ENCODE assay signal across 18 cellular contexts in the genomic region with DNA sequence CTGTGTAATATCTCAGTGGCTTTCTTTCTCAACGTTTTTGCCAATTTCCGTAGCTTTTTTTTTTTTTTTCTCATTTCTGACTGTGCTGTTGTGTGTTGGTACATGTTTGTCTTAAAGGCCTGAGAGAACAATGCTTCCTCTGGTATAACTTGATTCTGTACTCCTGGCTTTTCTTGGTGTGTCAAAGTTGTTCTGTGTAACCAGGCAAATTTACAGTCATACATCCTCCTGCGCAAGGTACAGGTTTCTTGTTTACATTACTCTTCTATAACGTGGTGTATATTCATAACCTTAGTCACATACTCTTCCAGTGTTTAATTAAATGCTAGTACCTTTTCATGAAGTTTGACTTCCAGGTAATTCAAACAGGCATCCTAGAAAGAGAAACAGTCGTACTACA. TPM values are rescaled to one million over a fixed set of nuclear protein-coding genes. Genes with fewer than 3 reads are reported as not detected.
DNase-seq lines count a peak whose midpoint lies in the region; ATAC-seq, FAIRE-seq and TF ChIP-seq lines count a peak whose summit lies in the region.
"Had no signal": no experiment of that assay in that cellular context is flagged by ENCODE, and none has a peak within 500 bp of the region (broad histone marks: within the 10 kb centered on the region; RNA-seq: fewer than 3 reads in every experiment).

No MANE protein-coding gene starts in this region.

- no peak for ATAC-seq in stimulated activated memory B cell treated with anti-CD40 and anti-IgM and Interleukin-4, amounts not matched to agents 10 μg/mL and 1 μg/mL and 100 μg/mL, for 72 hours
- ATAC-seq: natural killer cell had no signal

- no peaks in the 10 kb centered on the region for H3K9me3 ChIP-seq in Caco-2
- no peaks in the 10 kb centered on the region for H3K9me3 ChIP-seq in CD8-positive, alpha-beta memory T cell (ENCODE audit: low read length)

- no peaks in the 10 kb centered on the region for H3K27me3 Mint-ChIP-seq in Caco-2 (ENCODE audit: insufficient read depth, unreplicated experiment)
- H3K27me3 Mint-ChIP-seq in mesothelial cell of epicardium (ENCODE audit: low read depth) = no peaks in the 10 kb centered on the region
- no peaks in the 10 kb centered on the region for H3K27me3 Mint-ChIP-seq in stimulated activated memory B cell treated with anti-CD40 and anti-IgM and Interleukin-4, amounts not matched to agents 10 μg/mL and 1 μg/mL and 100 μg/mL, for 72 hours
- H3K27me3 Mint-ChIP-seq in CD8-positive, alpha-beta memory T cell = peaks cover 0 to 3% of the 10 kb centered on the region in 2 donors

- H3K9me3 Mint-ChIP-seq in Caco-2 (ENCODE audit: unreplicated experiment) (no peaks in the 10 kb centered on the region), mesothelial cell of epicardium (no peaks in the 10 kb centered on the region)
- H3K9me3 Mint-ChIP-seq in stimulated activated memory B cell treated with anti-CD40 and anti-IgM and Interleukin-4, amounts not matched to agents 10 μg/mL and 1 μg/mL and 100 μg/mL, for 72 hours = no peaks in the 10 kb centered on the region
- H3K9me3 Mint-ChIP-seq in CD8-positive, alpha-beta memory T cell = no peaks in the 10 kb centered on the region
- H3K9me3 Mint-ChIP-seq: natural killer cell had no signal

- H3K4me1 ChIP-seq in Caco-2 = peaks cover 37% of the 10 kb centered on the region
- no peaks in the 10 kb centered on the region for H3K4me1 ChIP-seq in CD8-positive, alpha-beta memory T cell (ENCODE audit: insufficient read depth, low read length)

- H3K4me3 Mint-ChIP-seq in Caco-2 (ENCODE audit: unreplicated experiment) (no peak overlapping the region), mesothelial cell of epicardium (no peak overlapping the region)
- no peak overlapping the region for H3K4me3 Mint-ChIP-seq in stimulated activated memory B cell treated with anti-CD40 and anti-IgM and Interleukin-4, amounts not matched to agents 10 μg/mL and 1 μg/mL and 100 μg/mL, for 72 hours
- H3K4me3 Mint-ChIP-seq in CD8-positive, alpha-beta memory T cell = no peak overlapping the region
- H3K4me3 Mint-ChIP-seq: natural killer cell had no signal

- no peak for FAIRE-seq in bronchial epithelial cell (lab: Jason Lieb, UNC)

- H3K4me3 ChIP-seq in Caco-2 (ENCODE audit: low read depth, low read length) = no peak overlapping the region
- H3K4me3 ChIP-seq in LNCaP clone FGC (ENCODE audit: low read depth, low read length) = no peak overlapping the region
- no peak overlapping the region for H3K4me3 ChIP-seq in bronchial epithelial cell (ENCODE audit: low read depth, low read length)
- no peak overlapping the region for H3K4me3 ChIP-seq in CD8-positive, alpha-beta memory T cell (ENCODE audit: low read length)
- H3K4me3 ChIP-seq: SK-N-MC had no signal

- TF ChIP-seq CTCF in Caco-2 (IDR thresholded peaks at IDR 0.05; ENCODE audit: insufficient read depth in 1 of 2, low read depth in 1 of 2, low read length in 1 of 2, severe bottlenecking in 1 of 2, unreplicated experiment in 1 of 2) (no peak), LNCaP clone FGC (IDR thresholded peaks at IDR 0.05; ENCODE audit: control insufficient read depth, extremely low read depth, insufficient read depth) (no peak), bronchial epithelial cell (IDR thresholded peaks at IDR 0.05; ENCODE audit: insufficient read depth, low read length, severe bottlenecking) (no peak), mesothelial cell of epicardium (IDR thresholded peaks at IDR 0.05; ENCODE audit: unreplicated experiment) (no peak)

- intact Hi-C loops in Caco-2 (cut with micrococcal nuclease; ENCODE audit: unreplicated experiment) = loop anchor here (1.0 kb wide), 1 partner anchor 8 kb away; no protein-coding TSS in a partner anchor

- no TSS peak for BruUV-seq in Caco-2 (replicated peaks; lab: Mats Ljungman, UMichigan)

- peaks cover 33% of the 10 kb centered on the region for H3K4me1 Mint-ChIP-seq in Caco-2 (ENCODE audit: low read depth, unreplicated experiment)
- peaks cover 31% of the 10 kb centered on the region for H3K4me1 Mint-ChIP-seq in mesothelial cell of epicardium
- peaks cover 20% of the 10 kb centered on the region for H3K4me1 Mint-ChIP-seq in stimulated activated memory B cell treated with anti-CD40 and anti-IgM and Interleukin-4, amounts not matched to agents 10 μg/mL and 1 μg/mL and 100 μg/mL, for 72 hours
- peaks cover 3 to 5% (median 4%) of the 10 kb centered on the region in 3 donors for H3K4me1 Mint-ChIP-seq in CD8-positive, alpha-beta memory T cell
- H3K4me1 Mint-ChIP-seq: natural killer cell had no signal

- H3K27me3 ChIP-seq in Caco-2 (replicated peaks; ENCODE audit: control insufficient read depth, insufficient read depth, low read length) = no peaks in the 10 kb centered on the region
- no peaks in the 10 kb centered on the region for H3K27me3 ChIP-seq in bronchial epithelial cell (ENCODE audit: control insufficient read depth, insufficient read depth, low read length)
- no peaks in the 10 kb centered on the region for H3K27me3 ChIP-seq in CD8-positive, alpha-beta memory T cell (ENCODE audit: insufficient read depth, low read length, poor library complexity, severe bottlenecking)

- peak overlapping the region; percentile 66 for H3K27ac Mint-ChIP-seq in Caco-2 (ENCODE audit: unreplicated experiment)
- H3K27ac Mint-ChIP-seq in mesothelial cell of epicardium = peak overlapping the region; percentile 71
- no peak overlapping the region for H3K27ac Mint-ChIP-seq in stimulated activated memory B cell treated with anti-CD40 and anti-IgM and Interleukin-4, amounts not matched to agents 10 μg/mL and 1 μg/mL and 100 μg/mL, for 72 hours
- H3K27ac Mint-ChIP-seq in CD8-positive, alpha-beta memory T cell = no peak overlapping the region
- H3K27ac Mint-ChIP-seq: natural killer cell had no signal

- POLR2A ChIA-PET in Caco-2 (lab: Charles Lee) = no interaction called here
- POLR2A ChIA-PET in CD8-positive, alpha-beta memory T cell (lab: Charles Lee) = no interaction called here

- DNase-seq in Caco-2 (no peak), LNCaP clone FGC (ENCODE audit: low read depth) (peak; percentile 30), bronchial epithelial cell (ENCODE audit: low read depth) (peak; percentile 95), mesothelial cell of epicardium (ENCODE audit: low spot score in 2 of 2, unreplicated experiment in 2 of 2) (no peak), DMS153 (lab: John Stamatoyannopoulos, UW) (no peak), DMS79 (lab: John Stamatoyannopoulos, UW) (no peak)
- no peak for DNase-seq in CD8-positive, alpha-beta memory T cell
- DNase-seq: activated CD4-positive, alpha-beta T cell treated with anti-CD3 and anti-CD28 coated beads, Interleukin-2, amount 50 U/mL, for 48 hours; activated T-cell treated with anti-CD3 and anti-CD28 coated beads, Interleukin-2, amount 50 U/mL, for 48 hours; AML-193; cerebellar nuclear complex; erythroblast; natural killer cell; NCI-H1048; stimulated activated CD4-positive, alpha-beta T cell treated with anti-CD3 and anti-CD28 coated beads, Interleukin-4, amount 100 ng/mL, for 1 hour; trophoblast cell had no signal

- no peak overlapping the region for H3K27ac ChIP-seq in CD8-positive, alpha-beta memory T cell (ENCODE audit: low read depth, low read length)
- H3K27ac ChIP-seq: SK-N-MC had no signal

- H3K36me3 Mint-ChIP-seq in Caco-2 (ENCODE audit: insufficient read depth, unreplicated experiment) = no peaks in the 10 kb centered on the region
- no peaks in the 10 kb centered on the region for H3K36me3 Mint-ChIP-seq in mesothelial cell of epicardium
- H3K36me3 Mint-ChIP-seq in stimulated activated memory B cell treated with anti-CD40 and anti-IgM and Interleukin-4, amounts not matched to agents 10 μg/mL and 1 μg/mL and 100 μg/mL, for 72 hours = no peaks in the 10 kb centered on the region
- no peaks in the 10 kb centered on the region for H3K36me3 Mint-ChIP-seq in CD8-positive, alpha-beta memory T cell
- H3K36me3 Mint-ChIP-seq: natural killer cell had no signal

- H3K36me3 ChIP-seq in Caco-2 (ENCODE audit: control insufficient read depth, insufficient read depth, low read length) (no peaks in the 10 kb centered on the region), bronchial epithelial cell (ENCODE audit: control insufficient read depth, insufficient read depth, low read length) (no peaks in the 10 kb centered on the region)
- no peaks in the 10 kb centered on the region for H3K36me3 ChIP-seq in CD8-positive, alpha-beta memory T cell (ENCODE audit: insufficient read depth, low read length)

- CTCF ChIA-PET in Caco-2 (lab: Charles Lee) = interaction anchor here (1.0 to 1.4 kb wide), 2 partner anchors 9 to 75 kb away, joined by 4 to 9 read pairs; no protein-coding TSS in a partner anchor
- CTCF ChIA-PET in CD8-positive, alpha-beta memory T cell (lab: Charles Lee) = no interaction called here

RNA-seq across cellular contexts. Expression of gene ARHGAP12, which starts 8.3 kb away (rescaled TPM):
- total RNA-seq in Caco-2 (2022) (62.3 and 63.1 TPM in 2 replicates), bronchial epithelial cell (30.3 and 31.0 TPM in 2 replicates), mesothelial cell of epicardium (35.1 to 37.0 TPM (median 35.3 TPM) in 3 replicates)
- 1 to 10 TPM; 5.1 to 5.3 TPM for total RNA-seq in CD8-positive, alpha-beta memory T cell
- 9.7 TPM for polyA plus RNA-seq in CD8-positive, alpha-beta memory T cell

Comparison
In these comparisons a context has a peak if more than half of its experiments do, and no peak if none do; other contexts are left out.
1. DNase-seq: peak in LNCaP clone FGC (single experiment) and bronchial epithelial cell (single experiment); none in Caco-2 (0 of 2), mesothelial cell of epicardium (0 of 2), DMS153 (single experiment), DMS79 (single experiment) and CD8-positive, alpha-beta memory T cell (0 of 5).
2. H3K27ac Mint-ChIP-seq: peak in Caco-2 (single experiment) and mesothelial cell of epicardium (single experiment); none in stimulated activated memory B cell treated with anti-CD40 and anti-IgM and Interleukin-4, amounts not matched to agents 10 μg/mL and 1 μg/mL and 100 μg/mL, for 72 hours (single experiment) and CD8-positive, alpha-beta memory T cell (0 of 8).